ENCODE assay signal across 11 cellular contexts in genomic region chr9:137435980-137436760, GRCh38. TPM values are rescaled to one million over a fixed set of nuclear protein-coding genes. Genes with fewer than 3 reads are reported as not detected.
DNase-seq lines count a peak whose midpoint lies in the region; ATAC-seq and TF ChIP-seq lines count a peak whose summit lies in the region.
"Had no signal": no experiment of that assay in that cellular context is flagged by ENCODE, and none has a peak within 500 bp of the region (broad histone marks: within the 10 kb centered on the region; RNA-seq: fewer than 3 reads in every experiment).

No MANE protein-coding gene starts in this region.

- H3K4me3 ChIP-seq in Peyer's patch = peak overlapping the region in 2 of 4 donors; percentile 25 to 49
- no peak overlapping the region for H3K4me3 ChIP-seq in fibroblast of mammary gland (ENCODE audit: control insufficient read depth, low read depth, low read length)
- no peak overlapping the region for H3K4me3 ChIP-seq in prostate gland

- CTCF ChIA-PET in activated CD4-positive, alpha-beta memory T cell treated with anti-CD3 and anti-CD28 coated beads for 36 hours (lab: Charles Lee) = no interaction called here
- CTCF ChIA-PET in CD4-positive, alpha-beta T cell (lab: Charles Lee) = no interaction called here

- 49% methylated on average over 22 of the region's 42 CpGs for WGBS in prostate gland

- H3K27ac ChIP-seq in Peyer's patch (peak overlapping the region in 2 of 4 donors; percentile 24 to 76), prostate gland (no peak overlapping the region)
- H3K27ac ChIP-seq in CD4-positive, alpha-beta T cell (ENCODE audit: low read depth, low read length) = no peak overlapping the region

- H3K27ac Mint-ChIP-seq in activated CD4-positive, alpha-beta memory T cell treated with anti-CD3 and anti-CD28 coated beads for 36 hours = no peak overlapping the region
- no peak overlapping the region for H3K27ac Mint-ChIP-seq in CD4-positive, alpha-beta T cell
- H3K27ac Mint-ChIP-seq: activated naive CD4-positive, alpha-beta T cell treated with anti-CD3 and anti-CD28 coated beads, Interleukin-2, amount 50 U/mL, for 72 hours; naive thymus-derived CD8-positive, alpha-beta T cell had no signal

- H3K4me1 ChIP-seq in Peyer's patch (peaks cover 0 to 28% (median 4%) of the 10 kb centered on the region in 4 donors), prostate gland (replicated peaks) (peaks cover 3% of the 10 kb centered on the region)

- H3K9me3 Mint-ChIP-seq in activated CD4-positive, alpha-beta memory T cell treated with anti-CD3 and anti-CD28 coated beads for 36 hours = no peaks in the 10 kb centered on the region
- H3K9me3 Mint-ChIP-seq in CD4-positive, alpha-beta T cell = no peaks in the 10 kb centered on the region
- H3K9me3 Mint-ChIP-seq: activated naive CD4-positive, alpha-beta T cell treated with anti-CD3 and anti-CD28 coated beads, Interleukin-2, amount 50 U/mL, for 72 hours; naive thymus-derived CD8-positive, alpha-beta T cell had no signal

- no peaks in the 10 kb centered on the region for H3K27me3 ChIP-seq in Peyer's patch
- H3K27me3 ChIP-seq in prostate gland (replicated peaks; ENCODE audit: insufficient read depth) = no peaks in the 10 kb centered on the region
- H3K27me3 ChIP-seq in CD4-positive, alpha-beta T cell (ENCODE audit: control insufficient read depth, insufficient read depth, low read length) = no peaks in the 10 kb centered on the region

- H3K4me1 Mint-ChIP-seq in activated CD4-positive, alpha-beta memory T cell treated with anti-CD3 and anti-CD28 coated beads for 36 hours (ENCODE audit: low read depth) = no peaks in the 10 kb centered on the region
- no peaks in the 10 kb centered on the region for H3K4me1 Mint-ChIP-seq in CD4-positive, alpha-beta T cell (ENCODE audit: low read depth)
- H3K4me1 Mint-ChIP-seq: naive thymus-derived CD8-positive, alpha-beta T cell had no signal

- in situ Hi-C loops in Caki2 (cut with HindIII; ENCODE audit: low pct_unique_long_range_greater_than_20kb, low sequenced_read_pairs) = no loop called here

- DNase-seq in Caki2 (ENCODE audit: low read depth) (peak; percentile 82), Peyer's patch (peak in 2 of 3 donors; percentile 89), fibroblast of mammary gland (ENCODE audit: low read depth) (peak; percentile 85), prostate gland (ENCODE audit: low spot score) (peak; percentile 74), NAMALWA (ENCODE audit: low spot score) (no peak)
- DNase-seq in activated CD4-positive, alpha-beta memory T cell treated with anti-CD3 and anti-CD28 coated beads for 36 hours = no peak
- no peak for DNase-seq in CD4-positive, alpha-beta T cell
- DNase-seq: NCI-H1105 had no signal

- H3K36me3 ChIP-seq in Peyer's patch (no peaks in the 10 kb centered on the region), prostate gland (no peaks in the 10 kb centered on the region)

- no peak overlapping the region for H3K4me3 Mint-ChIP-seq in activated CD4-positive, alpha-beta memory T cell treated with anti-CD3 and anti-CD28 coated beads for 36 hours
- H3K4me3 Mint-ChIP-seq in CD4-positive, alpha-beta T cell = no peak overlapping the region
- H3K4me3 Mint-ChIP-seq: naive thymus-derived CD8-positive, alpha-beta T cell had no signal

- no peaks in the 10 kb centered on the region for H3K36me3 Mint-ChIP-seq in activated CD4-positive, alpha-beta memory T cell treated with anti-CD3 and anti-CD28 coated beads for 36 hours
- no peaks in the 10 kb centered on the region for H3K36me3 Mint-ChIP-seq in CD4-positive, alpha-beta T cell (ENCODE audit: low read depth)
- H3K36me3 Mint-ChIP-seq: activated naive CD4-positive, alpha-beta T cell treated with anti-CD3 and anti-CD28 coated beads, Interleukin-2, amount 50 U/mL, for 72 hours; naive thymus-derived CD8-positive, alpha-beta T cell had no signal

- peaks cover 7% of the 10 kb centered on the region for H3K27me3 Mint-ChIP-seq in activated CD4-positive, alpha-beta memory T cell treated with anti-CD3 and anti-CD28 coated beads for 36 hours
- peaks cover 4% of the 10 kb centered on the region for H3K27me3 Mint-ChIP-seq in CD4-positive, alpha-beta T cell

- POLR2A ChIA-PET in activated CD4-positive, alpha-beta memory T cell treated with anti-CD3 and anti-CD28 coated beads for 36 hours (lab: Charles Lee) = no interaction called here
- POLR2A ChIA-PET in CD4-positive, alpha-beta T cell (lab: Charles Lee) = interaction anchor here (0.9 kb wide), 1 partner anchor 13 kb away, joined by 3 read pairs; the partner anchor contains the start of genes EXD3 and NOXA1

- ATAC-seq in CD4-positive, alpha-beta T cell (ENCODE audit: poor library complexity) = no peak
- no peak for ATAC-seq in HG03159 (IDR thresholded peaks at IDR 0.05; ENCODE audit: unreplicated experiment)
- ATAC-seq: naive thymus-derived CD8-positive, alpha-beta T cell had no signal

- TF ChIP-seq POLR2A in Peyer's patch (IDR thresholded peaks at IDR 0.05) = peak; percentile 40 to 78
- TF ChIP-seq POLR2A in prostate gland (IDR thresholded peaks at IDR 0.05) = no peak

- TF ChIP-seq CTCF in Peyer's patch (IDR thresholded peaks at IDR 0.05) (no peak), fibroblast of mammary gland (conservative IDR thresholded peaks at IDR 0.05; ENCODE audit: control insufficient read depth, insufficient read depth, low read depth, low read length) (no peak), prostate gland (IDR thresholded peaks at IDR 0.05) (no peak)
- no peak for TF ChIP-seq CTCF in CD4-positive, alpha-beta T cell (IDR thresholded peaks at IDR 0.05)

- H3K9me3 ChIP-seq in Peyer's patch (no peaks in the 10 kb centered on the region), prostate gland (no peaks in the 10 kb centered on the region)
- no peaks in the 10 kb centered on the region for H3K9me3 ChIP-seq in CD4-positive, alpha-beta T cell (ENCODE audit: control insufficient read depth, low read length)

- intact Hi-C loops in prostate gland (cut with DNase I) = no loop called here
- intact Hi-C loops in activated CD4-positive, alpha-beta memory T cell treated with anti-CD3 and anti-CD28 coated beads for 36 hours (cut with micrococcal nuclease) = no loop called here
- intact Hi-C loops in CD4-positive, alpha-beta T cell (cut with DNase I, micrococcal nuclease) = no loop called here

RNA-seq across cellular contexts. Expression of gene ENTPD8, which starts 5.0 kb away (rescaled TPM):
- total RNA-seq in Caki2 (2014; rRNA removed; shearing (Covaris generic); ENCODE audit: low replicate concordance) = not detected in 2 replicates
- 100 to 1,000 TPM in 2 of 4 donors, 10 to 100 TPM in 2; 26.4 to 143 (median 104) TPM for total RNA-seq in Peyer's patch
- total RNA-seq in prostate gland = 1 to 10 TPM; 1.8 TPM
- total RNA-seq in activated CD4-positive, alpha-beta memory T cell treated with anti-CD3 and anti-CD28 coated beads for 36 hours = not detected
- not detected for total RNA-seq in CD4-positive, alpha-beta T cell
- total RNA-seq: activated naive CD4-positive, alpha-beta T cell treated with anti-CD3 and anti-CD28 coated beads, Interleukin-2, amount 50 U/mL, for 72 hours; naive thymus-derived CD8-positive, alpha-beta T cell had no signal

RNA-seq across cellular contexts. Expression of gene NOXA1, which starts 13.0 kb away (rescaled TPM):
- total RNA-seq in Caki2 (2014; rRNA removed; shearing (Covaris generic); ENCODE audit: low replicate concordance) = 5.1 and 5.5 TPM in 2 replicates
- 10 to 100 TPM; 28.2 to 37.3 (median 33.2) TPM for total RNA-seq in Peyer's patch
- total RNA-seq in prostate gland = 10 to 100 TPM in 1 of 2 donors, 1 to 10 TPM in 1; 7.5 to 17.1 TPM
- 1 to 10 TPM; 1.1 TPM for total RNA-seq in activated CD4-positive, alpha-beta memory T cell treated with anti-CD3 and anti-CD28 coated beads for 36 hours
- 1 to 10 TPM; 6.7 to 7.7 TPM for total RNA-seq in CD4-positive, alpha-beta T cell

RNA-seq across cellular contexts. Expression of gene EXD3, which starts 13.2 kb away (rescaled TPM):
- total RNA-seq in Caki2 (2014; rRNA removed; shearing (Covaris generic); ENCODE audit: low replicate concordance) = 0.84 and 5.3 TPM in 2 replicates
- 10 to 100 TPM; 38.7 to 82.4 (median 61.6) TPM for total RNA-seq in Peyer's patch
- 10 to 100 TPM; 32.6 to 44.8 TPM for total RNA-seq in prostate gland
- 10 to 100 TPM; 13.5 to 13.6 TPM for total RNA-seq in activated CD4-positive, alpha-beta memory T cell treated with anti-CD3 and anti-CD28 coated beads for 36 hours
- 10 to 100 TPM; 14.9 to 16.9 TPM for total RNA-seq in CD4-positive, alpha-beta T cell

RNA-seq across cellular contexts. Expression of gene NSMF, which starts 23.0 kb away (rescaled TPM):
- total RNA-seq in Caki2 (2014; rRNA removed; shearing (Covaris generic); ENCODE audit: low replicate concordance) = 33.8 and 41.5 TPM in 2 replicates
- total RNA-seq in Peyer's patch (100 to 1,000 TPM in 3 of 4 donors, 10 to 100 TPM in 1; 47.0 to 135 (median 117) TPM), prostate gland (100 to 1,000 TPM in 1 of 2 donors, 10 to 100 TPM in 1; 42.4 to 128 TPM)
- 10 to 100 TPM; 29.9 to 31.6 TPM for total RNA-seq in activated CD4-positive, alpha-beta memory T cell treated with anti-CD3 and anti-CD28 coated beads for 36 hours
- 100 to 1,000 TPM; 104 to 109 TPM for total RNA-seq in CD4-positive, alpha-beta T cell

Comparison
In these comparisons a context has a peak if more than half of its experiments do, and no peak if none do; other contexts are left out.
1. DNase-seq: peak in Caki2 (single experiment), Peyer's patch (2 of 3), fibroblast of mammary gland (single experiment) and prostate gland (single experiment); none in activated CD4-positive, alpha-beta memory T cell treated with anti-CD3 and anti-CD28 coated beads for 36 hours (single experiment), CD4-positive, alpha-beta T cell (0 of 10) and NAMALWA (single experiment).
2. RNA of gene ENTPD8, which starts 5.0 kb away (total RNA-seq): 26.4 to 143 TPM in Peyer's patch; 1.8 TPM in prostate gland, not detected in CD4-positive, alpha-beta T cell, not detected in Caki2 and not detected in activated CD4-positive, alpha-beta memory T cell treated with anti-CD3 and anti-CD28 coated beads for 36 hours; every median in the first group is over 4 times any median in the second.